In the genomic region with DNA sequence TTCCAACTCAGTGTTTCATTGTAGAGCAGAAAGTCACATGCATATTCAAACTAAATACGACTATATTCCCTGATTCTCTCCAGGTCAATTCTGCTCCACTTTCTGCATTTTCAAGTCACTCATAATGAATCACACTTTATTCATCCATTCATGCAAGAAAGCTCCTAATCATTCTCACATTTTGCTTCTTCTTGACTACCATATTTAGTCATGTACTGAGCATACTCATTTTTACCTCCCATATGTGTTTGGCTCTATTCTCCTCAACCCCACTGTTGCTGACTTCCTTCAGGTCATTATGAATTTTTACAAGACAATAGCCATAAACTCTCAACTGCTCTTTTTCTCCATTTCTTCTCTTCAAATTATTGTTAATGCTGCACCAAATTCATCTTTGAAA, we compare ENCODE assay signal across 23 cellular contexts. TPM values are rescaled to one million over a fixed set of nuclear protein-coding genes. Genes with fewer than 3 reads are reported as not detected.
"Had no signal": no experiment of that assay in that cellular context is flagged by ENCODE, and none has a peak within 500 bp of the region (broad histone marks: within the 10 kb centered on the region; RNA-seq: fewer than 3 reads in every experiment).

No MANE protein-coding gene starts in this region.

- H3K36me3 Mint-ChIP-seq: activated naive CD8-positive, alpha-beta T cell treated with anti-CD3 and anti-CD28 coated beads, Interleukin-2, amount 10 ng/mL, durations not matched to agents 7 days and 5 days had no signal

- FAIRE-seq: islet of Langerhans had no signal

- H3K4me3 Mint-ChIP-seq: activated CD4-positive, alpha-beta T cell treated with anti-CD3 and anti-CD28 coated beads for 36 hours; activated CD8-positive, alpha-beta T cell treated with anti-CD3 and anti-CD28 coated beads for 36 hours; activated naive CD8-positive, alpha-beta T cell treated with anti-CD3 and anti-CD28 coated beads, Interleukin-2, amount 10 ng/mL, durations not matched to agents 7 days and 5 days; activated T-cell treated with anti-CD3 and anti-CD28 coated beads, Interleukin-2, amount 50 U/mL, for 72 hours; nephron progenitor cell; stimulated activated naive CD8-positive, alpha-beta T cell treated with anti-CD3 and anti-CD28 coated beads, Interleukin-15, amount 100 ng/mL, for 72 hours had no signal

- H3K27me3 Mint-ChIP-seq: activated CD4-positive, alpha-beta T cell treated with anti-CD3 and anti-CD28 coated beads for 36 hours; activated CD8-positive, alpha-beta T cell treated with anti-CD3 and anti-CD28 coated beads for 36 hours; activated naive CD8-positive, alpha-beta T cell treated with anti-CD3 and anti-CD28 coated beads, Interleukin-2, amount 10 ng/mL, durations not matched to agents 7 days and 5 days; stimulated activated naive CD8-positive, alpha-beta T cell treated with anti-CD3 and anti-CD28 coated beads, Interleukin-15, amount 100 ng/mL, for 72 hours had no signal

- H3K27ac Mint-ChIP-seq: activated CD4-positive, alpha-beta T cell treated with anti-CD3 and anti-CD28 coated beads for 36 hours; activated CD8-positive, alpha-beta T cell treated with anti-CD3 and anti-CD28 coated beads for 36 hours; activated naive CD8-positive, alpha-beta T cell treated with anti-CD3 and anti-CD28 coated beads, Interleukin-2, amount 10 ng/mL, durations not matched to agents 7 days and 5 days; activated T-cell treated with anti-CD3 and anti-CD28 coated beads, Interleukin-2, amount 50 U/mL, for 72 hours; nephron progenitor cell; stimulated activated naive CD8-positive, alpha-beta T cell treated with anti-CD3 and anti-CD28 coated beads, Interleukin-15, amount 100 ng/mL, for 72 hours had no signal

- H3K4me3 ChIP-seq: thoracic aorta had no signal

- H3K4me1 Mint-ChIP-seq: activated CD4-positive, alpha-beta T cell treated with anti-CD3 and anti-CD28 coated beads for 36 hours; activated naive CD8-positive, alpha-beta T cell treated with anti-CD3 and anti-CD28 coated beads, Interleukin-2, amount 10 ng/mL, durations not matched to agents 7 days and 5 days; nephron progenitor cell; stimulated activated naive CD8-positive, alpha-beta T cell treated with anti-CD3 and anti-CD28 coated beads, Interleukin-15, amount 100 ng/mL, for 72 hours had no signal

- DNase-seq: activated CD4-positive, alpha-beta T cell treated with anti-CD3 and anti-CD28 coated beads for 36 hours; activated CD8-positive, alpha-beta memory T cell treated with anti-CD3 and anti-CD28 coated beads, Interleukin-2, amount 50 U/mL, for 4 hours; activated CD8-positive, alpha-beta T cell treated with anti-CD3 and anti-CD28 coated beads for 36 hours; activated naive CD8-positive, alpha-beta T cell treated with anti-CD3 and anti-CD28 coated beads, Interleukin-2, amount 10 ng/mL, durations not matched to agents 7 days and 5 days; activated T-cell treated with anti-CD3 and anti-CD28 coated beads, Interleukin-2, amount 50 U/mL, for 72 hours; anterior cingulate cortex; cortex of kidney; effector memory CD4-positive, alpha-beta T cell; head of caudate nucleus; left ventricle myocardium superior; mesendoderm; nephron progenitor cell; retina; stimulated activated CD4-positive, alpha-beta T cell treated with anti-CD3 and anti-CD28 coated beads, Interleukin-15, amount 100 ng/mL, for 24 hours; stimulated activated CD4-positive, alpha-beta T cell treated with anti-CD3 and anti-CD28 coated beads, Interleukin-4, amount 100 ng/mL, for 24 hours; stimulated activated naive CD8-positive, alpha-beta T cell treated with anti-CD3 and anti-CD28 coated beads, Interleukin-15, amount 100 ng/mL, for 72 hours; T-helper 1 cell; WERI-Rb-1 had no signal

- H3K9me3 Mint-ChIP-seq: activated naive CD8-positive, alpha-beta T cell treated with anti-CD3 and anti-CD28 coated beads, Interleukin-2, amount 10 ng/mL, durations not matched to agents 7 days and 5 days; activated T-cell treated with anti-CD3 and anti-CD28 coated beads, Interleukin-2, amount 50 U/mL, for 72 hours; nephron progenitor cell had no signal

- H3K36me3 ChIP-seq: thoracic aorta, WERI-Rb-1 had no signal

RNA-seq across cellular contexts. Expression of a gene that starts 43.3 kb away (rescaled TPM):
- total RNA-seq: activated CD4-positive, alpha-beta T cell treated with anti-CD3 and anti-CD28 coated beads for 36 hours; activated CD8-positive, alpha-beta T cell treated with anti-CD3 and anti-CD28 coated beads for 36 hours; activated naive CD8-positive, alpha-beta T cell treated with anti-CD3 and anti-CD28 coated beads, Interleukin-2, amount 10 ng/mL, durations not matched to agents 7 days and 5 days; activated T-cell treated with anti-CD3 and anti-CD28 coated beads, Interleukin-2, amount 50 U/mL, for 72 hours; cardiac septum; fibroblast of villous mesenchyme; left ventricle myocardium superior; osteocyte; thoracic aorta had no signal
